ENCODE assay signal across 9 cellular contexts in the genomic region with DNA sequence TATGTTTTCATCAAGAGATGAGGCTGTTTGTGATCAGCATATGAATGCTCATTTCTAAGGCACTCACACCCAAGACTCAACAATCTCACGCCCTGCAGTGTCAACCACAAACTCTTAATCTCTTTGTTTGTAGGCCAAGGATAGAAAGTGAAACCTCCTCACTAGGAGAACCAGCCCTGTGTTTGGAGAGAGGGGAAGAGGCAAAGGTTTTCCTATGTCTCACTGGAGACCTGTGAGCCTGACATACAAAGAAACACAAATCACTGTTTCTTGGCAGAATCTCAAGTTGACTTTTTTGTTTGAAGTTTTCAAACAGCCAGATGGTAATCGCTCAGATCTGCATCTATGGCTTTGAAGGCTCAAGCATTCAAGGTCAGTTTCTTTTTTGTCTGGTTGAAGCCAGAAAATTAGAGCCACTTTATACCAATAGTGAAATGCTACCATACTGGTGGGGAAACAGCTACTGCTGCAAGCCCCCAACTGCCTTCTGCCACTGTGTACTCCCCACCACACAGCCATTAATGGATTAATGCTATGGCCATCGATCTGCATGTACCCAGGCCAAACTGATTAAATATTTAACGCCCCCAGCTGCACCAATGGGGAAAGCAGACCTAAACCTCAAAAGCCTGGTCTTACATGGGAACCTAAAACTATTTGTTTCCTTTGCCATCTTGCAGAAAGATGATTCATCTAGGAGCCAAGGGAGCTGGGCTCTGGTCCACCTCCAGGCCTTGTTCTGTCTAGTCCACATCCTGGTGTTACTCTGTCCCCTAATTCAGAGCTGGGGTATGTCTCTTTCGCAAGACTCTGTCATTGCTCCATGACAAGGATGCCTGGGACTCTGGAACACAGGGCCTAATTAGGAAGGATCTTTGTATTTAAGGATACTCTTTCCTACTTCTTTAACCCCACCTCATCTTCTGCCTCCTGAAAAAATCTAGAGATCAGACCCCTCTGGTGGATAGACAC. TPM values are rescaled to one million over a fixed set of nuclear protein-coding genes. Genes with fewer than 3 reads are reported as not detected.
A peak's percentile ranks its signal among the peaks of the same experiment; 100 is the strongest.
DNase-seq lines count a peak whose midpoint lies in the region; ATAC-seq and TF ChIP-seq lines count a peak whose summit lies in the region.
"Had no signal": no experiment of that assay in that cellular context is flagged by ENCODE, and none has a peak within 500 bp of the region (broad histone marks: within the 10 kb centered on the region; RNA-seq: fewer than 3 reads in every experiment).

No MANE protein-coding gene starts in this region.

- no peaks in the 10 kb centered on the region for H3K36me3 Mint-ChIP-seq in activated CD4-positive, alpha-beta memory T cell treated with anti-CD3 and anti-CD28 coated beads, Interleukin-2, amount 10 ng/mL, durations not matched to agents 7 days and 5 days (ENCODE audit: low read depth)

- H3K4me3 ChIP-seq in hepatocyte (no peak overlapping the region), heart left ventricle (no peak overlapping the region)

- peak overlapping the region; percentile 80 for H3K27ac Mint-ChIP-seq in activated CD4-positive, alpha-beta memory T cell treated with anti-CD3 and anti-CD28 coated beads, Interleukin-2, amount 10 ng/mL, durations not matched to agents 7 days and 5 days

- intact Hi-C loops in heart left ventricle (cut with DNase I), result no loop called here

- no peaks in the 10 kb centered on the region for H3K9me2 ChIP-seq in hepatocyte (replicated peaks; ENCODE audit: insufficient read depth)

- TF ChIP-seq CTCF in hepatocyte (IDR thresholded peaks at IDR 0.05; ENCODE audit: poor library complexity), result no peak
- no peak for TF ChIP-seq CTCF in heart left ventricle (IDR thresholded peaks at IDR 0.05)

- no peaks in the 10 kb centered on the region for H3K79me2 ChIP-seq in hepatocyte

- no peak for TF ChIP-seq POLR2A in heart left ventricle (IDR thresholded peaks at IDR 0.05)

- H3K4me2 ChIP-seq in hepatocyte, result peak overlapping the region; percentile 11

- H3K4me1 ChIP-seq in hepatocyte (ENCODE audit: insufficient read depth), result peaks cover 5% of the 10 kb centered on the region
- H3K4me1 ChIP-seq in heart left ventricle, result peaks cover 0 to 24% (median 0%) of the 10 kb centered on the region in 12 donors

- CTCF ChIA-PET in activated CD4-positive, alpha-beta memory T cell treated with anti-CD3 and anti-CD28 coated beads, Interleukin-2, amount 10 ng/mL, durations not matched to agents 7 days and 5 days (lab: Charles Lee), result interaction anchor here (1.0 to 1.6 kb wide), 3 partner anchors 9 to 30 kb away, joined by 3 read pairs; no protein-coding TSS in a partner anchor

- no peaks in the 10 kb centered on the region for H4K20me1 ChIP-seq in hepatocyte (ENCODE audit: insufficient read depth, poor library complexity, severe bottlenecking)

- no peaks in the 10 kb centered on the region for H3K27me3 ChIP-seq in hepatocyte
- no peaks in the 10 kb centered on the region for H3K27me3 ChIP-seq in heart left ventricle

- no peaks in the 10 kb centered on the region for H3K9me3 Mint-ChIP-seq in activated CD4-positive, alpha-beta memory T cell treated with anti-CD3 and anti-CD28 coated beads, Interleukin-2, amount 10 ng/mL, durations not matched to agents 7 days and 5 days

- no peak overlapping the region for H2AFZ ChIP-seq in hepatocyte

- DNase-seq in activated T-cell treated with anti-CD3 and anti-CD28 coated beads for 24 hours (ENCODE audit: low read depth) (peak; percentile 20), hepatocyte (ENCODE audit: low spot score) (no peak), C1 segment of cervical spinal cord (lab: John Stamatoyannopoulos, UW) (no peak), heart left ventricle (no peak)
- no peak for DNase-seq in activated T-cell treated with anti-CD3 and anti-CD28 coated beads, Interleukin-2, amount 50 U/mL, for 48 hours
- peak; percentile 66 for DNase-seq in activated CD4-positive, alpha-beta memory T cell treated with anti-CD3 and anti-CD28 coated beads, Interleukin-2, amount 10 ng/mL, durations not matched to agents 7 days and 5 days

- H3K27me3 Mint-ChIP-seq in activated CD4-positive, alpha-beta memory T cell treated with anti-CD3 and anti-CD28 coated beads, Interleukin-2, amount 10 ng/mL, durations not matched to agents 7 days and 5 days, result no peaks in the 10 kb centered on the region

- peak overlapping the region; percentile 22 for H3K4me3 Mint-ChIP-seq in activated CD4-positive, alpha-beta memory T cell treated with anti-CD3 and anti-CD28 coated beads, Interleukin-2, amount 10 ng/mL, durations not matched to agents 7 days and 5 days

- POLR2A ChIA-PET in activated CD4-positive, alpha-beta memory T cell treated with anti-CD3 and anti-CD28 coated beads, Interleukin-2, amount 10 ng/mL, durations not matched to agents 7 days and 5 days (lab: Charles Lee), result interaction anchor here (1.0 to 1.8 kb wide), 3 partner anchors 8 to 47 kb away, joined by 3 to 7 read pairs (median 4); no protein-coding TSS in a partner anchor

- ATAC-seq in HG03159 (IDR thresholded peaks at IDR 0.05; ENCODE audit: unreplicated experiment), result peak; percentile 66
- ATAC-seq in heart left ventricle, result no peak
- ATAC-seq in HG03025 (IDR thresholded peaks at IDR 0.05; ENCODE audit: low FRiP score, unreplicated experiment), result no peak

- H3K27ac ChIP-seq in hepatocyte (peak overlapping the region; percentile 0), heart left ventricle (peak overlapping the region in 1 of 12 donors; percentile 46)

- H3K9me3 ChIP-seq in hepatocyte (ENCODE audit: low read depth), result no peaks in the 10 kb centered on the region
- H3K9me3 ChIP-seq in heart left ventricle, result no peaks in the 10 kb centered on the region

- H3K36me3 ChIP-seq in hepatocyte (replicated peaks; ENCODE audit: insufficient read depth, low read depth) (no peaks in the 10 kb centered on the region), heart left ventricle (no peaks in the 10 kb centered on the region)

- H3K4me1 Mint-ChIP-seq in activated CD4-positive, alpha-beta memory T cell treated with anti-CD3 and anti-CD28 coated beads, Interleukin-2, amount 10 ng/mL, durations not matched to agents 7 days and 5 days, result peaks cover 34% of the 10 kb centered on the region

- WGBS in hepatocyte (ENCODE audit: low lambda C conversion rate, missing lambda C conversion rate), result 81% methylated on average over 5 of the region's 5 CpGs
- WGBS in heart left ventricle, 4 donors, result 76 to 83% (median 80%) methylated on average over 4 to 5 of the region's 5 CpGs

RNA-seq across cellular contexts. Expression of a gene that starts 16.3 kb away (rescaled TPM):
- under 1 TPM in 1 of 2 experiments, not detected in 1; 0.60 TPM for total RNA-seq in activated CD4-positive, alpha-beta memory T cell treated with anti-CD3 and anti-CD28 coated beads, Interleukin-2, amount 10 ng/mL, durations not matched to agents 7 days and 5 days
- total RNA-seq in hepatocyte (44.9 and 50.5 TPM in 2 replicates), heart left ventricle (under 1 TPM in 3 of 9 donors, not detected in 6; 0.20 to 0.25 (median 0.20) TPM)
- polyA plus RNA-seq in hepatocyte (30.4 and 44.1 TPM in 2 replicates), heart left ventricle (under 1 TPM; 0.07 to 0.57 TPM)

RNA-seq across cellular contexts. Expression of a gene that starts 28.4 kb away (rescaled TPM):
- total RNA-seq in activated CD4-positive, alpha-beta memory T cell treated with anti-CD3 and anti-CD28 coated beads, Interleukin-2, amount 10 ng/mL, durations not matched to agents 7 days and 5 days, result not detected
- total RNA-seq in hepatocyte, result not detected in 2 replicates
- polyA plus RNA-seq in hepatocyte, result not detected in 2 replicates
- under 1 TPM in 2 of 9 donors, not detected in 7; 0.64 to 0.79 TPM for total RNA-seq in heart left ventricle
- polyA plus RNA-seq in heart left ventricle, result not detected
- total RNA-seq: temporal lobe had no signal

Comparison
In these comparisons a context has a peak if more than half of its experiments do, and no peak if none do; other contexts are left out.
1. DNase-seq: peak in activated T-cell treated with anti-CD3 and anti-CD28 coated beads for 24 hours (single experiment) and activated CD4-positive, alpha-beta memory T cell treated with anti-CD3 and anti-CD28 coated beads, Interleukin-2, amount 10 ng/mL, durations not matched to agents 7 days and 5 days (single experiment); none in activated T-cell treated with anti-CD3 and anti-CD28 coated beads, Interleukin-2, amount 50 U/mL, for 48 hours (0 of 2), hepatocyte (single experiment), C1 segment of cervical spinal cord (0 of 14) and heart left ventricle (0 of 5).
2. RNA of a gene that starts 16.3 kb away (total RNA-seq): 44.9 to 50.5 TPM in hepatocyte; 0.60 TPM in activated CD4-positive, alpha-beta memory T cell treated with anti-CD3 and anti-CD28 coated beads, Interleukin-2, amount 10 ng/mL, durations not matched to agents 7 days and 5 days and 0.20 to 0.25 TPM in heart left ventricle; every median in the first group is over 10 times any median in the second.